11 cellular contexts compared by ENCODE assay signal in the genomic region with DNA sequence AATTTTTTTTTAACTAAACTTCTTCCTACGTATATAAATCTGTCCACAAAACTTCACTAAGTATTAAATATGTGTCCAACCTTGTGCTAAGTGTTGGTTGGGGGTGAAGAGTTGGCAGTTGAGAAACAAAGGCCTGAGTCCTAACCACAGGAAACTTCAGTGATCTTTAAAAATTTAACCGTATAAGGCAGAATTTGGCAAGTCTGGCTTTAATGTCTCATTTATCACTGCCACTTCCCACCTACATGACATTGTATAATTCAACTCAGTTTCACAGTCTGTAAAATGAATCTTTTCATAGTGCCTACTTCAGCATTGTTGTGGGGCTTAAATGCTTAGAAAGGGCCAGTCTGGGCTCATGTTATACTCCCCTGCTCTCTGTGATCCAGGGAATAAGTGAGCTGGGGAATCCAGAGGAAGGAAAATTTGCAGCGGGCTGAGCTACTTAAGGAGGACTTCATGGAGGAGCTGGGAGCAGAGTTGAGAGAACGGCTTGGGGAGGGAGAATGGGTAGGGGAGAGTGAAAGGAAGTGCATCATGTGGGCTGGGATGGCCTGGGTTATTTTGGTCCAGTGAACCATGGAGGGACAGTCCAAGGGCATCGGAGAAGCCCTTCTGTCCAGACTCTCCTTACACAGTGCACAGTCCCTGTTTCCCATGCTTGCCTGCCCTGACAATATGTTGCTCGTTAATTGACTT. TPM values are rescaled to one million over a fixed set of nuclear protein-coding genes. Genes with fewer than 3 reads are reported as not detected.
DNase-seq lines count a peak whose midpoint lies in the region; ATAC-seq and TF ChIP-seq lines count a peak whose summit lies in the region.
"Had no signal": no experiment of that assay in that cellular context is flagged by ENCODE, and none has a peak within 500 bp of the region (broad histone marks: within the 10 kb centered on the region; RNA-seq: fewer than 3 reads in every experiment).

No MANE protein-coding gene starts in this region.

- intact Hi-C loops in right lobe of liver (cut with DNase I) = no loop called here
- intact Hi-C loops in PC-3 (cut with micrococcal nuclease) = no loop called here

- H3K9me3 ChIP-seq in BLaER1 (no peaks in the 10 kb centered on the region), KOPT-K1 (ENCODE audit: insufficient read depth, low read length, poor library complexity, severe bottlenecking) (no peaks in the 10 kb centered on the region), right lobe of liver (no peaks in the 10 kb centered on the region), PC-3 (ENCODE audit: low read length) (no peaks in the 10 kb centered on the region)

- peaks cover 71% of the 10 kb centered on the region for H3K4me1 Mint-ChIP-seq in activated CD4-positive, alpha-beta memory T cell treated with anti-CD3 and anti-CD28 coated beads, Interleukin-2, amount 10 ng/mL, durations not matched to agents 7 days and 5 days

- H3K27me3 ChIP-seq in BLaER1 (no peaks in the 10 kb centered on the region), right lobe of liver (no peaks in the 10 kb centered on the region), PC-3 (ENCODE audit: low read length) (no peaks in the 10 kb centered on the region)

- no peak for TF ChIP-seq CTCF in right lobe of liver (IDR thresholded peaks at IDR 0.05)
- TF ChIP-seq CTCF in PC-3 (conservative IDR thresholded peaks at IDR 0.05; ENCODE audit: low read depth, low read length) = no peak

- H3K4me1 ChIP-seq in BLaER1 (peaks cover 61% of the 10 kb centered on the region), right lobe of liver (peaks cover 0 to 33% (median 15%) of the 10 kb centered on the region in 4 donors), PC-3 (ENCODE audit: insufficient read depth, low read length) (no peaks in the 10 kb centered on the region)

- CTCF ChIA-PET in activated CD4-positive, alpha-beta memory T cell treated with anti-CD3 and anti-CD28 coated beads, Interleukin-2, amount 10 ng/mL, durations not matched to agents 7 days and 5 days (lab: Charles Lee) = interaction anchor here (1.2 to 1.8 kb wide), 2 partner anchors 81 to 117 kb away, joined by 3 to 9 read pairs; a partner anchor contains a TSS
- CTCF ChIA-PET in PC-3 (lab: Charles Lee) = no interaction called here

- no peaks in the 10 kb centered on the region for H3K79me2 ChIP-seq in PC-3 (ENCODE audit: low read length)

- TF ChIP-seq POLR2A in right lobe of liver (IDR thresholded peaks at IDR 0.05) = no peak

- H3K27ac Mint-ChIP-seq in activated CD4-positive, alpha-beta memory T cell treated with anti-CD3 and anti-CD28 coated beads, Interleukin-2, amount 10 ng/mL, durations not matched to agents 7 days and 5 days = peak overlapping the region; percentile 86

- peak; percentile 37 to 61 (median 40) for ATAC-seq in right lobe of liver
- ATAC-seq in GM19324 (IDR thresholded peaks at IDR 0.05; ENCODE audit: low FRiP score, unreplicated experiment) = no peak
- ATAC-seq in PC-3 = no peak

- H3K27ac ChIP-seq in BLaER1 (peak overlapping the region; percentile 78), KOPT-K1 (ENCODE audit: low read depth, low read length, poor library complexity, severe bottlenecking) (peak overlapping the region; percentile 97), right lobe of liver (peak overlapping the region; percentile 8 to 69 (median 27)), PC-3 (ENCODE audit: low read length) (no peak overlapping the region)

- H2AFZ ChIP-seq in PC-3 (ENCODE audit: low read length) = no peak overlapping the region

- POLR2A ChIA-PET in activated CD4-positive, alpha-beta memory T cell treated with anti-CD3 and anti-CD28 coated beads, Interleukin-2, amount 10 ng/mL, durations not matched to agents 7 days and 5 days (lab: Charles Lee) = interaction anchor here (0.9 to 3.3 kb wide), 2 partner anchors 10 to 13 kb away, joined by 3 to 24 read pairs; no protein-coding TSS in a partner anchor
- POLR2A ChIA-PET in PC-3 (lab: Charles Lee; ENCODE audit: unreplicated experiment) = no interaction called here

- H3F3A ChIP-seq in PC-3 (ENCODE audit: low read length, unreplicated experiment) = no peaks in the 10 kb centered on the region

- peaks cover 73% of the 10 kb centered on the region for H3K36me3 Mint-ChIP-seq in activated CD4-positive, alpha-beta memory T cell treated with anti-CD3 and anti-CD28 coated beads, Interleukin-2, amount 10 ng/mL, durations not matched to agents 7 days and 5 days (ENCODE audit: low read depth)

- BruUV-seq in PC-3 (replicated peaks; lab: Mats Ljungman, UMichigan) = no TSS peak

- peak; percentile 12 for DNase-seq in activated CD4-positive, alpha-beta memory T cell treated with anti-CD3 and anti-CD28 coated beads, Interleukin-2, amount 10 ng/mL, durations not matched to agents 7 days and 5 days
- DNase-seq in right lobe of liver (no peak), HUDEP-2 (lab: John Stamatoyannopoulos, UW; ENCODE audit: unreplicated experiment in 76 of 76) (no peak), NCI-H226 (no peak), PC-3 (no peak)
- DNase-seq: activated effector memory CD4-positive, alpha-beta T cell treated with Interleukin-2 at 50 U/mL for 16 hours; NCI-H1436 treated with DMSO at 0.1 percent for 48 hours; T-helper 9 cell had no signal

- H3K4me2 ChIP-seq in BLaER1 = peak overlapping the region; percentile 88
- H3K4me2 ChIP-seq in PC-3 (ENCODE audit: low read length) = no peak overlapping the region

- H3K4me3 ChIP-seq in BLaER1 = peak overlapping the region; percentile 34
- H3K4me3 ChIP-seq in right lobe of liver = no peak overlapping the region
- no peak overlapping the region for H3K4me3 ChIP-seq in PC-3 (ENCODE audit: low read length)

- H3K36me3 ChIP-seq in BLaER1 (peaks cover 59% of the 10 kb centered on the region), KOPT-K1 (ENCODE audit: insufficient read depth, low read length) (peaks cover 68% of the 10 kb centered on the region), right lobe of liver (peaks cover 11 to 33% (median 17%) of the 10 kb centered on the region in 4 donors), PC-3 (ENCODE audit: low read depth, low read length) (peaks cover 9% of the 10 kb centered on the region; the same call in 1 of the 2 replicates)

- H3K9me2 ChIP-seq in PC-3 (replicated peaks; ENCODE audit: low read length) = no peaks in the 10 kb centered on the region

- no peaks in the 10 kb centered on the region for H3K9me3 Mint-ChIP-seq in activated CD4-positive, alpha-beta memory T cell treated with anti-CD3 and anti-CD28 coated beads, Interleukin-2, amount 10 ng/mL, durations not matched to agents 7 days and 5 days

- no peaks in the 10 kb centered on the region for H3K27me3 Mint-ChIP-seq in activated CD4-positive, alpha-beta memory T cell treated with anti-CD3 and anti-CD28 coated beads, Interleukin-2, amount 10 ng/mL, durations not matched to agents 7 days and 5 days

- H3K4me3 Mint-ChIP-seq in activated CD4-positive, alpha-beta memory T cell treated with anti-CD3 and anti-CD28 coated beads, Interleukin-2, amount 10 ng/mL, durations not matched to agents 7 days and 5 days = peak overlapping the region; percentile 29

- H4K20me1 ChIP-seq in BLaER1 = no peaks in the 10 kb centered on the region
- H4K20me1 ChIP-seq in PC-3 (ENCODE audit: low read length) = no peaks in the 10 kb centered on the region

- 41% methylated on average over 5 of the region's 6 CpGs for WGBS in right lobe of liver (ENCODE audit: insufficient coverage, low coverage, low lambda C conversion rate, missing lambda C conversion rate)

- H3K9ac ChIP-seq in BLaER1 (peak overlapping the region; percentile 64), PC-3 (ENCODE audit: low read length) (no peak overlapping the region)

RNA-seq across cellular contexts. Expression of a gene that starts 14.5 kb away (rescaled TPM):
- 10 to 100 TPM; 60.1 to 61.9 TPM for total RNA-seq in activated CD4-positive, alpha-beta memory T cell treated with anti-CD3 and anti-CD28 coated beads, Interleukin-2, amount 10 ng/mL, durations not matched to agents 7 days and 5 days
- total RNA-seq in right lobe of liver (10 to 100 TPM; 12.4 to 35.5 (median 16.3) TPM), PC-3 (2014; rRNA removed) (2.1 and 7.1 TPM in 2 replicates)

RNA-seq across cellular contexts. Expression of a gene that starts 21.9 kb away (rescaled TPM):
- 10 to 100 TPM; 33.9 to 36.1 TPM for total RNA-seq in activated CD4-positive, alpha-beta memory T cell treated with anti-CD3 and anti-CD28 coated beads, Interleukin-2, amount 10 ng/mL, durations not matched to agents 7 days and 5 days
- total RNA-seq in right lobe of liver (10 to 100 TPM; 10.5 to 24.2 (median 20.3) TPM), PC-3 (2014; rRNA removed) (25.3 and 26.8 TPM in 2 replicates)

Comparison
In these comparisons a context has a peak if more than half of its experiments do, and no peak if none do; other contexts are left out.
1. ATAC-seq: peak in right lobe of liver (4 of 4); none in GM19324 (single experiment) and PC-3 (single experiment).